1 cellular context compared by ENCODE assay signal in the genomic region with DNA sequence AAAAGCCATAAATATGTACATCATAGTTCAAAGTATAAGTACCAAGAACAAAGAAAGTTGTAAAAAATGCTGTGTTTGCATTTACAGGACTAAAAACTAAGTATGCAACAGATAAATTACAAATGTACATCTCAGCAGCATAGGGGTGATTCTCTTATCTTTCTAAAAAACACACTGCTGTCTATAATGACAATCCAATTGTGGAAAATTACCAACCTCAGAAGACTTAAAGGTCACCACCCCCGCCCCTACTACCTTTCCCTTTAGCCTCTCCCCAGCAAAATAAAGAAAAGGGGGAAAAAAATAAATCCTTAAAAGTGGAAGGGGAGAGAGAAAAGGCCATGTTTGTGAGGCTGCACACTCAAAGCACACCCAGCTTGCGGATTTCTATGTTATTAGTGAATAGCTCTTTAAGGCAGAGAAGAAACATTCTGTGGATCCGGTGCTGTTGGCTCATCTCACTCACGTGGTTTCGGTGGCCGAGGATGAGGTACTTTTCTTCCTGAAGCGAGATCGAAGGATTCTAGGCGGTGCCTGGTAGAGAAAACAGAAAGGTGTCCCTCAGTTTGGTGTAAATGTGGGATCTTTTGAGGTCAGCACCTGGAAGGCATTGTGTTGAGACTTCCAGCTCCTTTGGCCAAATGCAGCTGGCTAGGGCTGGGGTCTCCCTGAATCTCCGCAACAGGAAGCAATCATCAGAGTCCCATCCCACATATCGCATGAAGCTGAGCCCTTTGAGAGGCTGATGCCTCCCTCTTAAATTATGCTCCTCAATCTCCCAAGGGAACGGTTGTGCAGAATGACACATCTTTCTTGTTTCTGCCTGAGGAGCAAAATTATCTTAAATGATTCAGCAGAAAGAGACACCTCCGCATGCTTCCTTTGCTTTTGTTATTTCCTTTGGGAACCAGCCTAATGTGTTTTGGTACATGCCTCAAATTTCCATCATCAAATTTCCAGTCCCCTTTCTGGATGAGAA.
TF ChIP-seq lines count a peak whose summit lies in the region.

No MANE protein-coding gene starts in this region.

TF ChIP-seq in IMR-90, 13 proteins besides CTCF, POLR2A, EP300 and RAD21:
- no peak for TF ChIP-seq MXI1 (IDR thresholded peaks at IDR 0.05; ENCODE audit: borderline replicate concordance, low read depth, low read length)
- TF ChIP-seq MAFK (IDR thresholded peaks at IDR 0.05; ENCODE audit: low read depth, low read length) = peak; percentile 88
- TF ChIP-seq NFE2L2 (IDR thresholded peaks at IDR 0.05; ENCODE audit: low read depth, low read length) = peak; percentile 46; the same call in 1 of the 2 replicates
